ENCODE assay signal across 26 cellular contexts in genomic region chr11:125946712-125947418, GRCh38. TPM values are rescaled to one million over a fixed set of nuclear protein-coding genes. Genes with fewer than 3 reads are reported as not detected.
"Had no signal": no experiment of that assay in that cellular context is flagged by ENCODE, and none has a peak within 500 bp of the region (broad histone marks: within the 10 kb centered on the region; RNA-seq: fewer than 3 reads in every experiment).

No MANE protein-coding gene starts in this region.

- H3K36me3 Mint-ChIP-seq: activated naive CD4-positive, alpha-beta T cell treated with anti-CD3 and anti-CD28 coated beads, Interleukin-2, amount 50 U/mL, for 72 hours had no signal

- H3K4me3 ChIP-seq: ascending aorta, body of pancreas, Peyer's patch had no signal

- H3K4me1 ChIP-seq: ascending aorta had no signal

- H3K4me1 Mint-ChIP-seq: activated B cell treated with CpG ODN at 0.5 μM for 24 hours; activated naive CD8-positive, alpha-beta T cell treated with anti-CD3 and anti-CD28 coated beads, Interleukin-2, amount 50 U/mL, for 24 hours had no signal

- H3K9me3 Mint-ChIP-seq: activated B cell treated with CpG ODN at 0.5 μM for 24 hours; activated CD4-positive, alpha-beta memory T cell treated with anti-CD3 and anti-CD28 coated beads, Interleukin-2, amount 10 ng/mL, durations not matched to agents 7 days and 5 days; activated CD4-positive, alpha-beta T cell treated with anti-CD3 and anti-CD28 coated beads, Interleukin-2, amount 10 ng/mL, durations not matched to agents 7 days and 5 days; activated naive CD4-positive, alpha-beta T cell treated with anti-CD3 and anti-CD28 coated beads, Interleukin-2, amount 50 U/mL, for 72 hours; activated naive CD8-positive, alpha-beta T cell treated with anti-CD3 and anti-CD28 coated beads, Interleukin-2, amount 50 U/mL, for 24 hours; activated T-cell treated with anti-CD3 and anti-CD28 coated beads, Interleukin-2, amount 50 U/mL, for 4 hours; central memory CD8-positive, alpha-beta T cell had no signal

- ATAC-seq: activated naive CD4-positive, alpha-beta T cell treated with anti-CD3 and anti-CD28 coated beads, Interleukin-2, amount 50 U/mL, for 72 hours; activated naive CD8-positive, alpha-beta T cell treated with anti-CD3 and anti-CD28 coated beads, Interleukin-2, amount 50 U/mL, for 24 hours; activated T-cell treated with anti-CD3 and anti-CD28 coated beads, Interleukin-2, amount 50 U/mL, for 4 hours; body of pancreas; T-helper 17 cell had no signal

- H3K27ac ChIP-seq: ascending aorta, body of pancreas, Peyer's patch had no signal

- DNase-seq: activated B cell treated with CpG ODN at 0.5 μM for 24 hours; activated CD4-positive, alpha-beta memory T cell treated with anti-CD3 and anti-CD28 coated beads, Interleukin-2, amount 10 ng/mL, durations not matched to agents 7 days and 5 days; activated CD4-positive, alpha-beta T cell treated with anti-CD3 and anti-CD28 coated beads for 1 hour; activated CD4-positive, alpha-beta T cell treated with anti-CD3 and anti-CD28 coated beads, Interleukin-2, amount 10 ng/mL, durations not matched to agents 7 days and 5 days; activated effector memory CD4-positive, alpha-beta T cell treated with anti-CD3 and anti-CD28 coated beads, Interleukin-2, amount 50 U/mL, for 16 hours; activated naive CD4-positive, alpha-beta T cell treated with Interleukin-2 at 50 U/mL for 16 hours; activated naive CD8-positive, alpha-beta T cell treated with anti-CD3 and anti-CD28 coated beads, Interleukin-2, amount 50 U/mL, for 24 hours; activated T-cell treated with anti-CD3 and anti-CD28 coated beads, Interleukin-2, amount 50 U/mL, for 4 hours; amniotic stem cell; body of pancreas; Karpas-422; MM.1S; NCI-H1105; NCI-H1436; NCI-H187; NCI-H2081; NCI-H510A treated with DMSO at 0.1 percent for 48 hours; Peyer's patch; SHP77; T-helper 17 cell; T-helper 9 cell had no signal

- H3K27me3 ChIP-seq: ascending aorta, body of pancreas, Peyer's patch had no signal

- H3K9me3 ChIP-seq: ascending aorta, body of pancreas, Peyer's patch had no signal

- H3K4me3 Mint-ChIP-seq: activated B cell treated with CpG ODN at 0.5 μM for 24 hours; activated CD4-positive, alpha-beta memory T cell treated with anti-CD3 and anti-CD28 coated beads, Interleukin-2, amount 10 ng/mL, durations not matched to agents 7 days and 5 days; activated CD4-positive, alpha-beta T cell treated with anti-CD3 and anti-CD28 coated beads, Interleukin-2, amount 10 ng/mL, durations not matched to agents 7 days and 5 days; activated naive CD8-positive, alpha-beta T cell treated with anti-CD3 and anti-CD28 coated beads, Interleukin-2, amount 50 U/mL, for 24 hours; activated T-cell treated with anti-CD3 and anti-CD28 coated beads, Interleukin-2, amount 50 U/mL, for 4 hours; central memory CD8-positive, alpha-beta T cell; T-helper 17 cell had no signal

- H3K27me3 Mint-ChIP-seq: activated CD4-positive, alpha-beta memory T cell treated with anti-CD3 and anti-CD28 coated beads, Interleukin-2, amount 10 ng/mL, durations not matched to agents 7 days and 5 days; activated CD4-positive, alpha-beta T cell treated with anti-CD3 and anti-CD28 coated beads, Interleukin-2, amount 10 ng/mL, durations not matched to agents 7 days and 5 days; activated naive CD8-positive, alpha-beta T cell treated with anti-CD3 and anti-CD28 coated beads, Interleukin-2, amount 50 U/mL, for 24 hours had no signal

- H3K36me3 ChIP-seq: ascending aorta, Peyer's patch had no signal

- H3K27ac Mint-ChIP-seq: activated B cell treated with CpG ODN at 0.5 μM for 24 hours; activated CD4-positive, alpha-beta memory T cell treated with anti-CD3 and anti-CD28 coated beads, Interleukin-2, amount 10 ng/mL, durations not matched to agents 7 days and 5 days; activated CD4-positive, alpha-beta T cell treated with anti-CD3 and anti-CD28 coated beads, Interleukin-2, amount 10 ng/mL, durations not matched to agents 7 days and 5 days; activated naive CD8-positive, alpha-beta T cell treated with anti-CD3 and anti-CD28 coated beads, Interleukin-2, amount 50 U/mL, for 24 hours; T-helper 17 cell had no signal

RNA-seq across cellular contexts. Expression of gene VSIG10L2, which starts 1.0 kb away (rescaled TPM):
- total RNA-seq: activated B cell treated with CpG ODN at 0.5 μM for 24 hours; activated CD4-positive, alpha-beta memory T cell treated with anti-CD3 and anti-CD28 coated beads, Interleukin-2, amount 10 ng/mL, durations not matched to agents 7 days and 5 days; activated CD4-positive, alpha-beta T cell treated with anti-CD3 and anti-CD28 coated beads, Interleukin-2, amount 10 ng/mL, durations not matched to agents 7 days and 5 days; activated naive CD4-positive, alpha-beta T cell treated with anti-CD3 and anti-CD28 coated beads, Interleukin-2, amount 50 U/mL, for 72 hours; activated T-cell treated with anti-CD3 and anti-CD28 coated beads, Interleukin-2, amount 50 U/mL, for 4 hours; ascending aorta; body of pancreas; bronchial epithelial cell; Peyer's patch; SK-MEL-5; T-helper 17 cell had no signal

RNA-seq across cellular contexts. Expression of gene DDX25, which starts 42.6 kb away (rescaled TPM):
- total RNA-seq: activated B cell treated with CpG ODN at 0.5 μM for 24 hours; activated CD4-positive, alpha-beta memory T cell treated with anti-CD3 and anti-CD28 coated beads, Interleukin-2, amount 10 ng/mL, durations not matched to agents 7 days and 5 days; activated T-cell treated with anti-CD3 and anti-CD28 coated beads, Interleukin-2, amount 50 U/mL, for 4 hours; ascending aorta; bronchial epithelial cell; T-helper 17 cell had no signal
